8 cellular contexts compared by ENCODE assay signal in genomic region chr11:128733440-128734115, GRCh38. TPM values are rescaled to one million over a fixed set of nuclear protein-coding genes. Genes with fewer than 3 reads are reported as not detected.
DNase-seq lines count a peak whose midpoint lies in the region; ATAC-seq and TF ChIP-seq lines count a peak whose summit lies in the region.

No MANE protein-coding gene starts in this region.

- peak; percentile 25 for DNase-seq in NK-92 treated with Interleukin-12 subunit alpha and Interleukin-12 subunit beta, amount 100 ng/mL, for 24 hours (lab: John Stamatoyannopoulos, UW)
- no peak for DNase-seq in NK-92 (lab: John Stamatoyannopoulos, UW; ENCODE audit: unreplicated experiment)
- DNase-seq in activated naive CD4-positive, alpha-beta T cell treated with anti-CD3 and anti-CD28 coated beads, Interleukin-2, amount 50 U/mL, for 72 hours (ENCODE audit: low spot score in 2 of 2), result no peak
- DNase-seq in osteoblast (ENCODE audit: insufficient read length, low spot score, missing footprints), result peak; percentile 65
- no peak for DNase-seq in head of caudate nucleus
- no peak for DNase-seq in GOT3 (lab: John Stamatoyannopoulos, UW)
- no peak for DNase-seq in Ammon's horn (ENCODE audit: low spot score)

- H4K20me1 ChIP-seq in osteoblast (ENCODE audit: insufficient read depth, low read length), result peaks cover 20% of the 10 kb centered on the region

- no peak for TF ChIP-seq CTCF in osteoblast (IDR thresholded peaks at IDR 0.05; ENCODE audit: extremely low read depth, low read depth, low read length)

- no peaks in the 10 kb centered on the region for H3K9me3 ChIP-seq in osteoblast (ENCODE audit: low read depth, low read length)

- peaks cover 0 to 16% of the 10 kb centered on the region in 2 donors for H3K36me3 Mint-ChIP-seq in activated naive CD4-positive, alpha-beta T cell treated with anti-CD3 and anti-CD28 coated beads, Interleukin-2, amount 50 U/mL, for 72 hours

- H3K9me3 Mint-ChIP-seq in activated naive CD4-positive, alpha-beta T cell treated with anti-CD3 and anti-CD28 coated beads, Interleukin-2, amount 50 U/mL, for 72 hours, result no peaks in the 10 kb centered on the region

- H3K79me2 ChIP-seq in osteoblast (ENCODE audit: insufficient read depth, low read length), result peaks cover 11% of the 10 kb centered on the region

- H3K4me3 ChIP-seq in osteoblast (ENCODE audit: insufficient read depth, low read length), result no peak overlapping the region

- H3K27ac Mint-ChIP-seq in activated naive CD4-positive, alpha-beta T cell treated with anti-CD3 and anti-CD28 coated beads, Interleukin-2, amount 50 U/mL, for 72 hours, result peak overlapping the region; percentile 45 to 67

- H3K4me1 ChIP-seq in osteoblast (ENCODE audit: insufficient read depth, low read length), result peaks cover 8% of the 10 kb centered on the region

- peak overlapping the region; percentile 26 for H3K27ac ChIP-seq in osteoblast (ENCODE audit: low read depth, low read length)

- intact Hi-C loops in head of caudate nucleus (cut with DNase I), result no loop called here

- H3K4me2 ChIP-seq in osteoblast (ENCODE audit: insufficient read depth, low read length), result peak overlapping the region; percentile 32

- ATAC-seq in HG03378 (IDR thresholded peaks at IDR 0.05; ENCODE audit: unreplicated experiment), result peak; percentile 28
- peak; percentile 48 to 51 for ATAC-seq in activated naive CD4-positive, alpha-beta T cell treated with anti-CD3 and anti-CD28 coated beads, Interleukin-2, amount 50 U/mL, for 72 hours

- no peaks in the 10 kb centered on the region for H3K36me3 ChIP-seq in osteoblast (ENCODE audit: insufficient read depth, low read length)

- H3K27me3 ChIP-seq in osteoblast (ENCODE audit: insufficient read depth, low read length), result no peaks in the 10 kb centered on the region

- H2AFZ ChIP-seq in osteoblast (ENCODE audit: low read length), result no peak overlapping the region

RNA-seq across cellular contexts. Expression of gene FLI1, which starts 39.7 kb away (rescaled TPM):
- 10 to 100 TPM; 44.4 to 69.4 TPM for total RNA-seq in activated naive CD4-positive, alpha-beta T cell treated with anti-CD3 and anti-CD28 coated beads, Interleukin-2, amount 50 U/mL, for 72 hours
- 23.5 and 23.9 TPM in 2 replicates for total RNA-seq in osteoblast

Comparison
In these comparisons a context has a peak if more than half of its experiments do, and no peak if none do; other contexts are left out.
1. DNase-seq: peak in NK-92 treated with Interleukin-12 subunit alpha and Interleukin-12 subunit beta, amount 100 ng/mL, for 24 hours (single experiment) and osteoblast (single experiment); none in NK-92 (single experiment), activated naive CD4-positive, alpha-beta T cell treated with anti-CD3 and anti-CD28 coated beads, Interleukin-2, amount 50 U/mL, for 72 hours (0 of 2), head of caudate nucleus (0 of 42), GOT3 (single experiment) and Ammon's horn (single experiment).